ENCODE assay signal across 9 cellular contexts in the genomic region with DNA sequence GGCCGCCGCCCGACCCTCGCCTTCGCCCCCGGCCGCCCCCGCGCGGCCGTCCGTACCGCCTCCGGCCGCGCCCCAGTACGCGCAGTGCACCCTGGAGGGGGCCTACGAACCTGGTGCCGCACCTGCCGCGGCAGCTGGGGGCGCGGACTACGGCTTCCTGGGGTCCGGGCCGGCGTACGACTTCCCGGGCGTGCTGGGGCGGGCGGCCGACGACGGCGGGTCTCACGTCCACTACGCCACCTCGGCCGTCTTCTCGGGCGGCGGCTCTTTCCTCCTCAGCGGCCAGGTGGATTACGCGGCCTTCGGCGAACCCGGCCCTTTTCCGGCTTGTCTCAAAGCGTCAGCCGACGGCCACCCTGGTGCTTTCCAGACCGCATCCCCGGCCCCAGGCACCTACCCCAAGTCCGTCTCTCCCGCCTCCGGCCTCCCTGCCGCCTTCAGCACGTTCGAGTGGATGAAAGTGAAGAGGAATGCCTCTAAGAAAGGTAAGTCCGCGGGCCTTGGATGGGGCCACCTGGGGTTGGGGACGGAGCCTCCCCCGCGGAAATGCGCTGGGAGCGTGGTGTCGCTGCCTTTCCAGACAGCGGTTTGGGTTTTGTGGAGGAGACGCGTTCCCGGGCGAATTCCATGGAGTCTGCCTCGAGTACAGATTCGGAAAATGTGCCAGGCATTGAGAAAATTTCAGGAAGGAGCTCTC. TPM values are rescaled to one million over a fixed set of nuclear protein-coding genes. Genes with fewer than 3 reads are reported as not detected.
DNase-seq lines count a peak whose midpoint lies in the region; ATAC-seq and TF ChIP-seq lines count a peak whose summit lies in the region.
"Had no signal": no experiment of that assay in that cellular context is flagged by ENCODE, and none has a peak within 500 bp of the region (broad histone marks: within the 10 kb centered on the region; RNA-seq: fewer than 3 reads in every experiment).

No MANE protein-coding gene starts in this region.

- DNase-seq in heart left ventricle (no peak), cardiac septum (ENCODE audit: low spot score) (no peak), vagina (ENCODE audit: extremely low spot score in 2 of 2) (no peak), NCI-H128 (lab: John Stamatoyannopoulos, UW; ENCODE audit: unreplicated experiment) (no peak), NOMO-1 treated with dmso at 0.1 percent for 144 hours (lab: John Stamatoyannopoulos, UW; ENCODE audit: unreplicated experiment) (no peak), dedifferentiated amniotic fluid mesenchymal stem cell (ENCODE audit: extremely low spot score) (no peak)

- no peak for TF ChIP-seq POLR2A in heart left ventricle (IDR thresholded peaks at IDR 0.05)
- no peak for TF ChIP-seq POLR2A in vagina (IDR thresholded peaks at IDR 0.05)

- H3K9me3 Mint-ChIP-seq in brain, result peaks cover 0 to 11% (median 0%) of the 10 kb centered on the region in 5 experiments

- TF ChIP-seq CTCF in heart left ventricle (IDR thresholded peaks at IDR 0.05) (no peak), brain (conservative IDR thresholded peaks at IDR 0.05) (no peak), vagina (IDR thresholded peaks at IDR 0.05) (no peak)

- peak in 1 of 4 donors; percentile 24 for ATAC-seq in heart left ventricle

- H3K36me3 ChIP-seq in heart left ventricle, result no peaks in the 10 kb centered on the region
- no peaks in the 10 kb centered on the region for H3K36me3 ChIP-seq in mesodermal cell (ENCODE audit: control insufficient read depth, insufficient read depth, low read length)
- no peaks in the 10 kb centered on the region for H3K36me3 ChIP-seq in vagina

- intact Hi-C loops in heart left ventricle (cut with DNase I) (no loop called here), cardiac septum (cut with DNase I) (loop anchor here (5.0 kb wide), 1 partner anchor 47 kb away; no protein-coding TSS in a partner anchor), vagina (cut with DNase I) (no loop called here)

- peak overlapping the region; percentile 45 to 78 (median 72) for H3K4me3 Mint-ChIP-seq in brain

- H3K27ac Mint-ChIP-seq in brain, result no peak overlapping the region

- peaks cover 97% of the 10 kb centered on the region for H3K27me3 Mint-ChIP-seq in brain

- WGBS in heart left ventricle, 4 donors, result 1 to 5% (median 2%) methylated on average over 45 to 77 of the region's 77 CpGs
- WGBS in mesodermal cell (ENCODE audit: insufficient coverage in 2 of 2), 2 experiments, result 2 to 3% methylated on average over 48 to 56 of the region's 77 CpGs

- H3K36me3 Mint-ChIP-seq in brain, result no peaks in the 10 kb centered on the region

- H3K9me3 ChIP-seq in heart left ventricle, result no peaks in the 10 kb centered on the region
- H3K9me3 ChIP-seq in mesodermal cell (ENCODE audit: control insufficient read depth, low read length), result no peaks in the 10 kb centered on the region
- H3K9me3 ChIP-seq in vagina, result no peaks in the 10 kb centered on the region

- H3K4me1 Mint-ChIP-seq in brain, result peaks cover 17% of the 10 kb centered on the region

- H3K27ac ChIP-seq in heart left ventricle, result peak overlapping the region in 3 of 12 donors; percentile 26 to 70 (median 29)
- no peak overlapping the region for H3K27ac ChIP-seq in mesodermal cell (ENCODE audit: low read depth, low read length, severe bottlenecking)
- H3K27ac ChIP-seq in vagina, result peak overlapping the region; percentile 32

- H3K27me3 ChIP-seq in heart left ventricle, result peaks cover 45 to 100% (median 84%) of the 10 kb centered on the region in 9 donors
- peaks cover 20% of the 10 kb centered on the region for H3K27me3 ChIP-seq in vagina

- peak overlapping the region; percentile 35 to 73 (median 56) for H3K4me3 ChIP-seq in heart left ventricle
- H3K4me3 ChIP-seq in mesodermal cell (ENCODE audit: extremely low read depth, insufficient read depth, low read length, poor library complexity, severe bottlenecking), result peak overlapping the region; percentile 30
- H3K4me3 ChIP-seq in vagina, result peak overlapping the region; percentile 46 to 57

- peaks cover 5 to 32% (median 22%) of the 10 kb centered on the region in 12 donors for H3K4me1 ChIP-seq in heart left ventricle
- H3K4me1 ChIP-seq in mesodermal cell (ENCODE audit: control insufficient read depth, insufficient read depth, low read length, poor library complexity, severe bottlenecking), result no peaks in the 10 kb centered on the region
- peaks cover 25% of the 10 kb centered on the region for H3K4me1 ChIP-seq in vagina

RNA-seq across cellular contexts. Expression of a gene that starts 0.6 kb away (rescaled TPM):
- total RNA-seq in heart left ventricle (under 1 TPM in 4 of 9 donors, not detected in 5; 0.16 to 0.51 (median 0.24) TPM), cardiac septum (0.59 TPM), vagina (1.2 TPM)
- polyA plus RNA-seq in heart left ventricle (under 1 TPM in 1 of 2 donors, not detected in 1; 0.08 TPM), brain (ENCODE audit: insufficient read depth, low read depth, low replicate concordance) (2.1 TPM)
- polyA plus RNA-seq in mesodermal cell (2013, experiment 1 of 2), result 2.0 TPM
- polyA plus RNA-seq in mesodermal cell (2013, experiment 2 of 2), result 1.5 TPM
- total RNA-seq: T-helper 1 cell treated with Interleukin-12 subunit alpha and Interleukin-12 subunit beta and Interleukin-4 antibody, amounts not matched to agents 30 ng/mL and 1 ng/mL, for 36 hours had no signal

RNA-seq across cellular contexts. Expression of a gene that starts 32.0 kb away (rescaled TPM):
- total RNA-seq in heart left ventricle (1 to 10 TPM in 2 of 9 donors, under 1 TPM in 7; 0.35 to 1.4 (median 0.56) TPM), cardiac septum (1.0 TPM), vagina (11.8 TPM)
- polyA plus RNA-seq in heart left ventricle (under 1 TPM; 0.04 to 0.30 TPM), brain (ENCODE audit: insufficient read depth, low read depth, low replicate concordance) (1.2 TPM)
- 3.3 TPM for polyA plus RNA-seq in mesodermal cell (2013, experiment 1 of 2)
- polyA plus RNA-seq in mesodermal cell (2013, experiment 2 of 2), result 2.3 TPM
- total RNA-seq: T-helper 1 cell treated with Interleukin-12 subunit alpha and Interleukin-12 subunit beta and Interleukin-4 antibody, amounts not matched to agents 30 ng/mL and 1 ng/mL, for 36 hours had no signal

RNA-seq across cellular contexts. Expression of a gene that starts 37.8 kb away (rescaled TPM):
- total RNA-seq in heart left ventricle, result under 1 TPM in 7 of 9 donors, not detected in 2; 0.17 to 0.96 (median 0.42) TPM
- polyA plus RNA-seq in heart left ventricle, result under 1 TPM; 0.10 to 0.19 TPM
- 0.70 TPM for total RNA-seq in cardiac septum
- not detected for polyA plus RNA-seq in brain (ENCODE audit: insufficient read depth, low read depth, low replicate concordance)
- 6.5 TPM for polyA plus RNA-seq in mesodermal cell (2013, experiment 1 of 2)
- 4.2 TPM for polyA plus RNA-seq in mesodermal cell (2013, experiment 2 of 2)
- 4.9 TPM for total RNA-seq in vagina
- total RNA-seq: T-helper 1 cell treated with Interleukin-12 subunit alpha and Interleukin-12 subunit beta and Interleukin-4 antibody, amounts not matched to agents 30 ng/mL and 1 ng/mL, for 36 hours had no signal

RNA-seq across cellular contexts. Expression of a gene that starts 59.6 kb away (rescaled TPM):
- total RNA-seq in heart left ventricle (1 to 10 TPM in 3 of 9 donors, under 1 TPM in 6; 0.37 to 1.8 (median 0.59) TPM), cardiac septum (1.1 TPM), vagina (10.3 TPM)
- polyA plus RNA-seq in heart left ventricle (under 1 TPM; 0.21 to 0.42 TPM), brain (ENCODE audit: insufficient read depth, low read depth, low replicate concordance) (10.0 TPM)
- 2.1 TPM for polyA plus RNA-seq in mesodermal cell (2013, experiment 1 of 2)
- polyA plus RNA-seq in mesodermal cell (2013, experiment 2 of 2), result 1.0 TPM
- total RNA-seq: T-helper 1 cell treated with Interleukin-12 subunit alpha and Interleukin-12 subunit beta and Interleukin-4 antibody, amounts not matched to agents 30 ng/mL and 1 ng/mL, for 36 hours had no signal
